12 cellular contexts compared by ENCODE assay signal in the genomic region with DNA sequence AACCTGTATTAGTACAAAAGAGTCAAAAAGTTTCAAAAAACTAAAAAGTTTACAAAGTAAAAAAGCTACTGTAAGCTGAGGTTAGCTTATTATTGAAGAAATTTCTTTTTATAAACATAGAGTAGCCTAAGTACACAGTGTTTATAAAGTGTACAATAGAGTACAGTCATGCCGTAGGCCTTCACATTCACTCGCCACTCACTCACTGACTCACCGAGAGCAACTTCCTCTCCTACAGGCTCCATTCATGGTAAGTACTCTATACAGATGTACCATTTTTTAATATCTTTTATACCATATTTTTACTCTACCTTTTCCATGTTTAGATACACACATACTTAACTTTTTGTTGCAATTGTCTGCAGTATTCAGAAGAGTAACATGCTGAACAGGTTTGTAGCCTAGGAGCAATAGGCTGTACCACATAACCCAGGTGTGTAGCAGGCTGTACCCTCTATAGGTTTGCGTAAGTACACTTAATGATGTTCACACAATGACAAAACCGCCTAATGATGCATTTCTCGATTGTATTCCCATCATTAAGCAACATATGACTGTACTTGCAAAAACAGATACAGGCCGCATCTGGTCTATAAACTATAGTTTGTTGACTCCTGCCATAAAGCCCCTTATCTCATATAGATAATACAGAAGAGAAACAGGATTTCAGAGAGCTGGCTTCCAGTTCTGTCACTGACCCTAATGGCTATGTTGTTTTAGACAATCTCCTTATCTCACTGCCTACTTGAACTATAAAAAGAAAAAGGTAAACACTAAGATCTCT.
DNase-seq lines count a peak whose midpoint lies in the region; ATAC-seq and TF ChIP-seq lines count a peak whose summit lies in the region.
"Had no signal": no experiment of that assay in that cellular context is flagged by ENCODE, and none has a peak within 500 bp of the region (broad histone marks: within the 10 kb centered on the region; RNA-seq: fewer than 3 reads in every experiment).

No MANE protein-coding gene starts in this region.

- H3K9me3 ChIP-seq in IMR-90 (ENCODE audit: control insufficient read depth, insufficient read depth, low read length) = no peaks in the 10 kb centered on the region
- H3K9me3 ChIP-seq: ascending aorta, BE2C, uterus had no signal

- BruUV-seq in IMR-90 (replicated peaks; lab: Mats Ljungman, UMichigan) = no TSS peak

- peak overlapping the region; percentile 88 for H2BK15ac ChIP-seq in IMR-90 (ENCODE audit: low read depth, low read length)

- no peak overlapping the region for H2AFZ ChIP-seq in IMR-90 (replicated peaks; ENCODE audit: low read length, poor library complexity)

- H3K56ac ChIP-seq in IMR-90 (ENCODE audit: extremely low read depth, insufficient read depth, low read length) = no peak overlapping the region

- peak overlapping the region; percentile 40 for H3K4me2 ChIP-seq in IMR-90 (ENCODE audit: low read depth, low read length)

- no peak overlapping the region for H4K5ac ChIP-seq in IMR-90 (ENCODE audit: low read depth, low read length)

- no peak for TF ChIP-seq POLR2A in IMR-90 (IDR thresholded peaks at IDR 0.05; ENCODE audit: low read depth, low read length)

- peak overlapping the region; percentile 84 for H3K4ac ChIP-seq in IMR-90 (ENCODE audit: low read depth, low read length)

- H3K36me3 ChIP-seq in IMR-90 (ENCODE audit: control insufficient read depth, insufficient read depth, low read length) = no peaks in the 10 kb centered on the region
- H3K36me3 ChIP-seq: ascending aorta, BE2C, uterus had no signal

- H2BK5ac ChIP-seq in IMR-90 (ENCODE audit: low read depth, low read length, poor library complexity, severe bottlenecking) = peak overlapping the region; percentile 89

- H4K8ac ChIP-seq in IMR-90 (ENCODE audit: low read depth in 2 of 2, low read length in 2 of 2) = peak overlapping the region in 1 of 2 experiments; percentile 76; a peak in 3 of 4 replicates

- H2BK20ac ChIP-seq in IMR-90 (ENCODE audit: low read depth, low read length) = peak overlapping the region; percentile 91

- H3K18ac ChIP-seq in IMR-90 (ENCODE audit: low read depth, low read length) = peak overlapping the region; percentile 51; the same call in 1 of the 2 replicates

- no peaks in the 10 kb centered on the region for H3K27me3 ChIP-seq in IMR-90 (ENCODE audit: control insufficient read depth, insufficient read depth, low read length)
- H3K27me3 ChIP-seq: ascending aorta, BE2C, uterus had no signal

- H2BK120ac ChIP-seq in IMR-90 (ENCODE audit: low read depth, low read length) = peak overlapping the region; percentile 88

- CTCF ChIA-PET in AG04449 (lab: Yijun Ruan, JAX) (no interaction called here), IMR-90 (lab: Yijun Ruan, JAX) (no interaction called here)

- H4K91ac ChIP-seq in IMR-90 (ENCODE audit: insufficient read depth, low read depth, low read length) = 0 out of 2 replicates have a peak overlapping the region, but pooled peaks have one; percentile 17

- H3K23ac ChIP-seq in IMR-90 (ENCODE audit: low read depth, low read length) = no peak overlapping the region; the same call in 1 of the 2 replicates

- peaks cover 9% of the 10 kb centered on the region for H3K4me1 ChIP-seq in IMR-90 (ENCODE audit: control insufficient read depth, insufficient read depth, low read length)
- H3K4me1 ChIP-seq: ascending aorta, BE2C, uterus had no signal

- H3K4me3 ChIP-seq in AG04449 (ENCODE audit: low read depth, low read length) (no peak overlapping the region), IMR-90 (ENCODE audit: insufficient read depth, low read depth, low read length) (no peak overlapping the region), astrocyte of the spinal cord (ENCODE audit: low read depth, low read length) (no peak overlapping the region)
- H3K4me3 ChIP-seq: ascending aorta, uterus had no signal

- peak; percentile 42 for DNase-seq in AG04449 (ENCODE audit: low read depth, low spot score)
- DNase-seq in IMR-90 = peak; percentile 97
- peak; percentile 92 for DNase-seq in astrocyte of the spinal cord (ENCODE audit: low read depth, low spot score)
- peak; percentile 76 for DNase-seq in kidney glomerular epithelial cell (lab: John Stamatoyannopoulos, UW)
- no peak for DNase-seq in activated naive CD4-positive, alpha-beta T cell treated with Interleukin-2 at 50 U/mL for 16 hours
- DNase-seq in occipital lobe (lab: John Stamatoyannopoulos, UW) = no peak
- DNase-seq in activated T-cell treated with anti-CD3 and anti-CD28 coated beads for 4 hours = no peak
- DNase-seq in NCI-H510A treated with DMSO at 0.1 percent for 48 hours (lab: John Stamatoyannopoulos, UW) = no peak
- DNase-seq: BE2C, NCI-H1417 treated with DMSO at 0.1 percent for 48 hours, uterus had no signal

- H3K9me1 ChIP-seq in IMR-90 (ENCODE audit: insufficient read depth, low read length) = peaks cover 6% of the 10 kb centered on the region

- peak; percentile 99 for ATAC-seq in IMR-90 (ENCODE audit: low read depth)

- intact Hi-C loops in IMR-90 (cut with micrococcal nuclease) = loop anchor here (5.0 kb wide), 1 partner anchor 97 kb away; no protein-coding TSS in a partner anchor

- H3K79me1 ChIP-seq in IMR-90 (ENCODE audit: low read depth in 1 of 2, low read length in 2 of 2) = no peaks in the 10 kb centered on the region

- no peak overlapping the region for H3K27ac ChIP-seq in IMR-90 (ENCODE audit: insufficient read depth, low read length)
- H3K27ac ChIP-seq: ascending aorta, uterus had no signal

- in situ Hi-C loops in IMR-90 (cut with MboI; ENCODE audit: low sequenced_read_pairs) (no loop called here), astrocyte of the spinal cord (cut with HindIII; ENCODE audit: low sequenced_read_pairs) (no loop called here)

- dilution Hi-C loops in IMR-90 (cut with HindIII; ENCODE audit: low sequenced_read_pairs, unreplicated experiment) = no loop called here

- H2AK9ac ChIP-seq in IMR-90 (replicated peaks; ENCODE audit: low read depth, low read length, poor library complexity) = no peak overlapping the region

- no CpG with 5 or more reads among the region's 7 CpGs for WGBS in IMR-90 (ENCODE audit: extremely low coverage in 2 of 2, insufficient read length in 1 of 2), 2 experiments

- POLR2A ChIA-PET in AG04449 (lab: Yijun Ruan, JAX) = no interaction called here
- POLR2A ChIA-PET in IMR-90 (lab: Charles Lee; ENCODE audit: unreplicated experiment) = interaction anchor here (1.0 kb wide), 1 partner anchor 16 kb away, joined by 3 read pairs; no protein-coding TSS in a partner anchor

- TF ChIP-seq CTCF in AG04449 (IDR thresholded peaks at IDR 0.05; ENCODE audit: insufficient read depth, low read length, missing control alignments) = no peak
- TF ChIP-seq CTCF in IMR-90 (conservative IDR thresholded peaks at IDR 0.05; ENCODE audit: low read depth, low read length) = no peak
- TF ChIP-seq CTCF in astrocyte of the spinal cord (IDR thresholded peaks at IDR 0.05; ENCODE audit: low read depth, low read length) = no peak

- no peak overlapping the region for H3K9ac ChIP-seq in IMR-90 (ENCODE audit: low read depth, low read length)

- H4K20me1 ChIP-seq in IMR-90 (ENCODE audit: insufficient read depth, low read length) = no peaks in the 10 kb centered on the region

- no peak for TF ChIP-seq RAD21 in IMR-90 (IDR thresholded peaks at IDR 0.05; ENCODE audit: low read length)

- peak overlapping the region; percentile 71 for H3K14ac ChIP-seq in IMR-90 (replicated peaks; ENCODE audit: low read depth, low read length)

- H2AK5ac ChIP-seq in IMR-90 (ENCODE audit: low read depth, low read length) = peak overlapping the region; percentile 61

TF ChIP-seq in IMR-90, 13 proteins besides CTCF, POLR2A, EP300 and RAD21:
- TF ChIP-seq CEBPB (IDR thresholded peaks at IDR 0.05; ENCODE audit: low read depth, low read length) = peak; percentile 53
- TF ChIP-seq FOS (IDR thresholded peaks at IDR 0.05; ENCODE audit: low read depth, low read length) = peak; percentile 98
- TF ChIP-seq BHLHE40 (IDR thresholded peaks at IDR 0.05; ENCODE audit: low read depth, low read length) = peak; percentile 65; the same call in 1 of the 2 replicates
- no peak for TF ChIP-seq MAFK (IDR thresholded peaks at IDR 0.05; ENCODE audit: low read depth, low read length)
- TF ChIP-seq, protein P1, sequence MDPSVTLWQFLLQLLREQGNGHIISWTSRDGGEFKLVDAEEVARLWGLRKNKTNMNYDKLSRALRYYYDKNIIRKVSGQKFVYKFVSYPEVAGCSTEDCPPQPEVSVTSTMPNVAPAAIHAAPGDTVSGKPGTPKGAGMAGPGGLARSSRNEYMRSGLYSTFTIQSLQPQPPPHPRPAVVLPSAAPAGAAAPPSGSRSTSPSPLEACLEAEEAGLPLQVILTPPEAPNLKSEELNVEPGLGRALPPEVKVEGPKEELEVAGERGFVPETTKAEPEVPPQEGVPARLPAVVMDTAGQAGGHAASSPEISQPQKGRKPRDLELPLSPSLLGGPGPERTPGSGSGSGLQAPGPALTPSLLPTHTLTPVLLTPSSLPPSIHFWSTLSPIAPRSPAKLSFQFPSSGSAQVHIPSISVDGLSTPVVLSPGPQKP (IDR thresholded peaks at IDR 0.05; ENCODE audit: borderline replicate concordance, low read depth, low read length) = no peak

Comparison
In these comparisons a context has a peak if more than half of its experiments do, and no peak if none do; other contexts are left out.
1. DNase-seq: peak in AG04449 (single experiment), IMR-90 (single experiment), astrocyte of the spinal cord (single experiment) and kidney glomerular epithelial cell (single experiment); none in activated naive CD4-positive, alpha-beta T cell treated with Interleukin-2 at 50 U/mL for 16 hours (single experiment), occipital lobe (single experiment), activated T-cell treated with anti-CD3 and anti-CD28 coated beads for 4 hours (single experiment) and NCI-H510A treated with DMSO at 0.1 percent for 48 hours (single experiment).